ENCODE assay signal across 1 cellular context in genomic region chr20:47487175-47487917, GRCh38.
TF ChIP-seq lines count a peak whose summit lies in the region.

No MANE protein-coding gene starts in this region.

TF ChIP-seq in K562, 482 proteins besides CTCF, POLR2A, EP300 and RAD21 (continued from another document):
- TF ChIP-seq RERE (CRISPR knock-in tag; IDR thresholded peaks at IDR 0.05; ENCODE audit: borderline replicate concordance) (no peak), EWSR1 (IDR thresholded peaks at IDR 0.05; ENCODE audit: borderline replicate concordance, low read depth, partially characterized antibody) (no peak)
